ENCODE assay signal across 24 cellular contexts in genomic region chr10:132664883-132665282, GRCh38.
"Had no signal": no experiment of that assay in that cellular context is flagged by ENCODE, and none has a peak within 500 bp of the region (broad histone marks: within the 10 kb centered on the region; RNA-seq: fewer than 3 reads in every experiment).

No MANE protein-coding gene starts in this region.

- H3K4me3 ChIP-seq: body of pancreas, MG63, SJCRH30 had no signal

- H3K27ac ChIP-seq: body of pancreas, RWPE1, SJCRH30, SK-N-MC had no signal

- DNase-seq: activated CD4-positive, alpha-beta T cell treated with anti-CD3 and anti-CD28 coated beads, Interleukin-2, amount 10 ng/mL, durations not matched to agents 7 days and 5 days; activated CD4-positive, alpha-beta T cell treated with anti-CD3 and anti-CD28 coated beads, Interleukin-2, amount 50 U/mL, for 48 hours; activated CD8-positive, alpha-beta T cell treated with anti-CD3 and anti-CD28 coated beads, Interleukin-2, amount 10 ng/mL, durations not matched to agents 7 days and 5 days; activated gamma-delta T cell; activated naive CD4-positive, alpha-beta T cell treated with Interleukin-2 at 50 U/mL for 16 hours; activated naive CD8-positive, alpha-beta T cell treated with anti-CD3 and anti-CD28 coated beads, Interleukin-2, amount 10 ng/mL, durations not matched to agents 7 days and 5 days; activated T-cell treated with anti-CD3 and anti-CD28 coated beads, Interleukin-2, amount 50 U/mL, for 24 hours; cerebellar nuclear complex; MG63; NCI-H1048; NCI-H1105 treated with DMSO at 0.1 percent for 48 hours; NCI-H1436; NCI-H1694; NCI-H1930; NCI-H2081 treated with DMSO at 0.1 percent for 48 hours; NCI-H345; NCI-H524 treated with DMSO at 0.1 percent for 48 hours; SHP77; SJCRH30; T1000 had no signal

- H3K9me3 ChIP-seq: MG63, SJCRH30 had no signal

- H3K36me3 ChIP-seq: MG63, SJCRH30 had no signal

- H3K27me3 ChIP-seq: body of pancreas, MG63, SJCRH30 had no signal

- ATAC-seq: activated CD4-positive, alpha-beta T cell treated with anti-CD3 and anti-CD28 coated beads for 36 hours; activated CD8-positive, alpha-beta T cell treated with anti-CD3 and anti-CD28 coated beads, Interleukin-2, amount 10 ng/mL, durations not matched to agents 7 days and 5 days; body of pancreas had no signal
